In the genomic region with DNA sequence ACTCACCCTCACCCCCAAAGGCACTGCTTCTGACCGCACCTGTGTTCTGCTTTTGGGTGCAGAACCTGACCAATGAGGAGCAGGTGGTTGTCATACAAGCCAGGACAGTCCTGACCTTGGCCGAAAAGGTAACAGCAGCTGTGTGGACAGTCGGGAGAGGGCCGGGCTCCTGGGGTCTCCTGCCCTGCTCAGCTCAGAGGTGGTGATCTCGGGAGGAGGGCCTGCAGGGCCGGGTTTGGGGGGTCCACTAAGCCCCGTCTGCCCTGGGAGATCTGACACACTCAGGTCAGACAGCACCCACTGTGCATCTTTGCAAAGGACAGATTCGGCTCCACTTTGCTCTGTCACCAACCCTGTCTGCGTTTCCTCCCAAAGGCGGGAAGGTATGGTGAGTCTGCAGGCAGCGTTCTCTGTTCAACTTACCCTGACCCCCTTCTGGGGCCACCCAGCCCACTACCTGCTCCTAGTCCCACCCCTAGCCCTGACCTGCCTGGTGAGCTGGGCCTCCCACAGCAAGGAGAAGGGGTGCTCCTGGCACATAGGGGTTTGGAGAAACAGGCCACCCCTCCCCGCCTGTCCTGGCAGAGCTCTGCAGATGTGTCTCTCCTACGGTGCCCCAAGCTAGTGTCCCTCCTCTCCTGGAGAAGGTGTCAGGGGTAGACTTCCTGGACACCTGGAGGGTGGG, we compare ENCODE assay signal across 34 cellular contexts.
"Had no signal": no experiment of that assay in that cellular context is flagged by ENCODE, and none has a peak within 500 bp of the region (broad histone marks: within the 10 kb centered on the region; RNA-seq: fewer than 3 reads in every experiment).

No MANE protein-coding gene starts in this region.

- H3K27ac ChIP-seq: brain microvascular endothelial cell, pancreas, thoracic aorta, uterus, VCaP had no signal

- H3K4me3 Mint-ChIP-seq: activated CD4-positive, alpha-beta memory T cell treated with anti-CD3 and anti-CD28 coated beads for 36 hours; activated naive CD4-positive, alpha-beta T cell treated with anti-CD3 and anti-CD28 coated beads, Interleukin-2, amount 10 ng/mL, durations not matched to agents 7 days and 5 days; activated naive CD8-positive, alpha-beta T cell treated with anti-CD3 and anti-CD28 coated beads, Interleukin-2, amount 10 ng/mL, durations not matched to agents 7 days and 5 days; activated T-helper 1 cell treated with anti-CD3 and anti-CD28 coated beads, Interleukin-12 subunit alpha, Interleukin-12 subunit beta, Interleukin-2, Interleukin-4 antibody, amounts not matched to agents 30 ng/mL and 10 ng/mL and 1 ng/mL, durations not matched to agents 14 hours and 24 hours and 36 hours; dendritic cell treated with granulocyte-macrophage colony-stimulating factor and Interleukin-4, amounts not matched to agents 40 ng/mL and 50 ng/mL, for 4 days; endodermal cell; mesothelial cell of epicardium; naive B cell; neural crest cell; T-helper 1 cell treated with Interleukin-12 subunit alpha and Interleukin-12 subunit beta and Interleukin-4 antibody, amounts not matched to agents 30 μg/mL and 1 μg/mL, for 36 hours had no signal

- H3K9me3 Mint-ChIP-seq: activated CD4-positive, alpha-beta memory T cell treated with anti-CD3 and anti-CD28 coated beads for 36 hours; activated naive CD4-positive, alpha-beta T cell treated with anti-CD3 and anti-CD28 coated beads, Interleukin-2, amount 10 ng/mL, durations not matched to agents 7 days and 5 days; activated naive CD8-positive, alpha-beta T cell treated with anti-CD3 and anti-CD28 coated beads, Interleukin-2, amount 10 ng/mL, durations not matched to agents 7 days and 5 days; activated T-helper 1 cell treated with anti-CD3 and anti-CD28 coated beads, Interleukin-12 subunit alpha, Interleukin-12 subunit beta, Interleukin-2, Interleukin-4 antibody, amounts not matched to agents 30 ng/mL and 10 ng/mL and 1 ng/mL, durations not matched to agents 14 hours and 24 hours and 36 hours; dendritic cell treated with granulocyte-macrophage colony-stimulating factor and Interleukin-4, amounts not matched to agents 40 ng/mL and 50 ng/mL, for 4 days; endodermal cell; mesothelial cell of epicardium; neural crest cell; T-helper 1 cell treated with Interleukin-12 subunit alpha and Interleukin-12 subunit beta and Interleukin-4 antibody, amounts not matched to agents 30 μg/mL and 1 μg/mL, for 36 hours had no signal

- H3K27me3 ChIP-seq: brain microvascular endothelial cell, pancreas, uterus had no signal

- H3K4me1 Mint-ChIP-seq: activated naive CD8-positive, alpha-beta T cell treated with anti-CD3 and anti-CD28 coated beads, Interleukin-2, amount 10 ng/mL, durations not matched to agents 7 days and 5 days; endodermal cell; mesothelial cell of epicardium; naive B cell had no signal

- H3K9ac ChIP-seq: SK-N-SH had no signal

- DNase-seq: activated CD4-positive, alpha-beta memory T cell treated with anti-CD3 and anti-CD28 coated beads for 36 hours; activated CD4-positive, alpha-beta T cell treated with anti-CD3 and anti-CD28 coated beads for 48 hours; activated CD8-positive, alpha-beta memory T cell treated with anti-CD3 and anti-CD28 coated beads, Interleukin-2, amount 50 U/mL, for 4 hours; activated effector memory CD4-positive, alpha-beta T cell treated with anti-CD3 and anti-CD28 coated beads, Interleukin-2, amount 50 U/mL, for 16 hours; activated naive CD4-positive, alpha-beta T cell treated with anti-CD3 and anti-CD28 coated beads, Interleukin-2, amount 10 ng/mL, durations not matched to agents 7 days and 5 days; activated naive CD8-positive, alpha-beta T cell treated with anti-CD3 and anti-CD28 coated beads, Interleukin-2, amount 10 ng/mL, durations not matched to agents 7 days and 5 days; activated T-cell treated with anti-CD3 and anti-CD28 coated beads, Interleukin-2, amount 50 U/mL, for 1 hour; brain microvascular endothelial cell; caudate nucleus; endodermal cell; foreskin fibroblast; mammary epithelial cell; naive B cell; nucleus accumbens; SK-N-SH; stimulated activated CD4-positive, alpha-beta T cell treated with anti-CD3 and anti-CD28 coated beads, Interleukin-2, amount 100 ng/mL, for 48 hours; stimulated activated naive CD4-positive, alpha-beta T cell treated with Interleukin-2 at 50 U/mL for 16 hours; SW 1271; T-helper 9 cell; trophoblast cell; uterus had no signal

- H3K36me3 Mint-ChIP-seq: activated CD4-positive, alpha-beta memory T cell treated with anti-CD3 and anti-CD28 coated beads for 36 hours; activated naive CD4-positive, alpha-beta T cell treated with anti-CD3 and anti-CD28 coated beads, Interleukin-2, amount 10 ng/mL, durations not matched to agents 7 days and 5 days; activated naive CD8-positive, alpha-beta T cell treated with anti-CD3 and anti-CD28 coated beads, Interleukin-2, amount 10 ng/mL, durations not matched to agents 7 days and 5 days; mesothelial cell of epicardium; naive B cell had no signal

- H3K4me3 ChIP-seq: pancreas, thoracic aorta, uterus had no signal

- H3K27ac Mint-ChIP-seq: activated CD4-positive, alpha-beta memory T cell treated with anti-CD3 and anti-CD28 coated beads for 36 hours; activated naive CD4-positive, alpha-beta T cell treated with anti-CD3 and anti-CD28 coated beads, Interleukin-2, amount 10 ng/mL, durations not matched to agents 7 days and 5 days; activated naive CD8-positive, alpha-beta T cell treated with anti-CD3 and anti-CD28 coated beads, Interleukin-2, amount 10 ng/mL, durations not matched to agents 7 days and 5 days; activated T-helper 1 cell treated with anti-CD3 and anti-CD28 coated beads, Interleukin-12 subunit alpha, Interleukin-12 subunit beta, Interleukin-2, Interleukin-4 antibody, amounts not matched to agents 30 ng/mL and 10 ng/mL and 1 ng/mL, durations not matched to agents 14 hours and 24 hours and 36 hours; dendritic cell treated with granulocyte-macrophage colony-stimulating factor and Interleukin-4, amounts not matched to agents 40 ng/mL and 50 ng/mL, for 4 days; endodermal cell; mesothelial cell of epicardium; naive B cell; T-helper 1 cell treated with Interleukin-12 subunit alpha and Interleukin-12 subunit beta and Interleukin-4 antibody, amounts not matched to agents 30 μg/mL and 1 μg/mL, for 36 hours had no signal

- H3K4me1 ChIP-seq: pancreas, uterus had no signal

- FAIRE-seq: astrocyte, islet of Langerhans, pancreas, TTC549 had no signal

- H3K27me3 Mint-ChIP-seq: activated CD4-positive, alpha-beta memory T cell treated with anti-CD3 and anti-CD28 coated beads for 36 hours; activated naive CD8-positive, alpha-beta T cell treated with anti-CD3 and anti-CD28 coated beads, Interleukin-2, amount 10 ng/mL, durations not matched to agents 7 days and 5 days; dendritic cell treated with granulocyte-macrophage colony-stimulating factor and Interleukin-4, amounts not matched to agents 40 ng/mL and 50 ng/mL, for 4 days; naive B cell had no signal

- H3K4me2 ChIP-seq: SK-N-SH had no signal

- H3K36me3 ChIP-seq: brain microvascular endothelial cell, pancreas, thoracic aorta, uterus had no signal

- H3K9me3 ChIP-seq: pancreas, SK-N-SH, thoracic aorta, uterus had no signal

- ATAC-seq: esophagus mucosa, pancreas, right cardiac atrium had no signal
